ENCODE assay signal across 1 cellular context in the genomic region with DNA sequence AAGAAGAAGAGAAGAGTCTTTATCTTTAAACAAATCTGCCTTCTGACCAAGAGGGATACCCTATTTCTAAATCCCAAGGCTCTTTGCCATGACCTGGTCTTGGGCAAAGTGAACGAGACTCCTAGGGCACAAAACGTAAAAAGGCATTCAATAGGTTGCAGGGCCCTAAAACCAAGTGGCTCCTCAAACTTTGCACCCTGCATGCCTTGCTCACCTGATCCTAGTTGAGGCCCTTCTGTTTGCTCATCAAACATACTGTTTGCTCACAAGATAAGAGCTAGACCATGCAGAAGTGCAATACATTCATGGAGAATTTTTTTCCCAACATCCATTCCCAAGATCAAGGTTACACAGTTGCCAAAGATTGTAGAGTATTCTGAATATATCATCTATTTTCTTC.
A peak's percentile ranks its signal among the peaks of the same experiment; 100 is the strongest.
TF ChIP-seq lines count a peak whose summit lies in the region.

No MANE protein-coding gene starts in this region.

TF ChIP-seq in HepG2, 621 proteins besides CTCF, POLR2A, EP300 and RAD21 (continued from another document and continues in another):
- TF ChIP-seq MXI1 (IDR thresholded peaks at IDR 0.05; ENCODE audit: borderline replicate concordance, low read depth, low read length) = no peak
- TF ChIP-seq, protein P1, sequence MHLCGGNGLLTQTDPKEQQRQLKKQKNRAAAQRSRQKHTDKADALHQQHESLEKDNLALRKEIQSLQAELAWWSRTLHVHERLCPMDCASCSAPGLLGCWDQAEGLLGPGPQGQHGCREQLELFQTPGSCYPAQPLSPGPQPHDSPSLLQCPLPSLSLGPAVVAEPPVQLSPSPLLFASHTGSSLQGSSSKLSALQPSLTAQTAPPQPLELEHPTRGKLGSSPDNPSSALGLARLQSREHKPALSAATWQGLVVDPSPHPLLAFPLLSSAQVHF (CRISPR knock-in tag; IDR thresholded peaks at IDR 0.05) = no peak
- peak; percentile 80; the same call in 1 of the 2 replicates for TF ChIP-seq RXRA (CRISPR knock-in tag; IDR thresholded peaks at IDR 0.05)
- TF ChIP-seq, protein P2, sequence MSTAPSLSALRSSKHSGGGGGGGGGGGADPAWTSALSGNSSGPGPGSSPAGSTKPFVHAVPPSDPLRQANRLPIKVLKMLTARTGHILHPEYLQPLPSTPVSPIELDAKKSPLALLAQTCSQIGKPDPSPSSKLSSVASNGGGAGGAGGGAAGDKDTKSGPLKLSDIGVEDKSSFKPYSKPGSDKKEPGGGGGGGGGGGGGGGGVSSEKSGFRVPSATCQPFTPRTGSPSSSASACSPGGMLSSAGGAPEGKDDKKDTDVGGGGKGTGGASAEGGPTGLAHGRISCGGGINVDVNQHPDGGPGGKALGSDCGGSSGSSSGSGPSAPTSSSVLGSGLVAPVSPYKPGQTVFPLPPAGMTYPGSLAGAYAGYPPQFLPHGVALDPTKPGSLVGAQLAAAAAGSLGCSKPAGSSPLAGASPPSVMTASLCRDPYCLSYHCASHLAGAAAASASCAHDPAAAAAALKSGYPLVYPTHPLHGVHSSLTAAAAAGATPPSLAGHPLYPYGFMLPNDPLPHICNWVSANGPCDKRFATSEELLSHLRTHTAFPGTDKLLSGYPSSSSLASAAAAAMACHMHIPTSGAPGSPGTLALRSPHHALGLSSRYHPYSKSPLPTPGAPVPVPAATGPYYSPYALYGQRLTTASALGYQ (CRISPR knock-in tag; IDR thresholded peaks at IDR 0.05) = peak; percentile 94
- TF ChIP-seq HNRNPL (IDR thresholded peaks at IDR 0.05; ENCODE audit: low read depth, low read length) = no peak
- TF ChIP-seq ZNF30 (CRISPR knock-in tag; IDR thresholded peaks at IDR 0.05) = no peak
- TF ChIP-seq RFX1 (IDR thresholded peaks at IDR 0.05) = no peak
- no peak for TF ChIP-seq ZNF615 (CRISPR knock-in tag; IDR thresholded peaks at IDR 0.05; ENCODE audit: borderline replicate concordance)
- TF ChIP-seq, protein P3, sequence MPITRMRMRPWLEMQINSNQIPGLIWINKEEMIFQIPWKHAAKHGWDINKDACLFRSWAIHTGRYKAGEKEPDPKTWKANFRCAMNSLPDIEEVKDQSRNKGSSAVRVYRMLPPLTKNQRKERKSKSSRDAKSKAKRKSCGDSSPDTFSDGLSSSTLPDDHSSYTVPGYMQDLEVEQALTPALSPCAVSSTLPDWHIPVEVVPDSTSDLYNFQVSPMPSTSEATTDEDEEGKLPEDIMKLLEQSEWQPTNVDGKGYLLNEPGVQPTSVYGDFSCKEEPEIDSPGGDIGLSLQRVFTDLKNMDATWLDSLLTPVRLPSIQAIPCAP (CRISPR knock-in tag; IDR thresholded peaks at IDR 0.05; ENCODE audit: low read depth) = no peak
- TF ChIP-seq NR2F1 (CRISPR knock-in tag; IDR thresholded peaks at IDR 0.05) = peak; percentile 48 to 52; a peak in 2 of 4 replicates
- peak; percentile 94 for TF ChIP-seq MBD4 (IDR thresholded peaks at IDR 0.05; ENCODE audit: borderline replicate concordance, low read length)
- TF ChIP-seq, protein P4, sequence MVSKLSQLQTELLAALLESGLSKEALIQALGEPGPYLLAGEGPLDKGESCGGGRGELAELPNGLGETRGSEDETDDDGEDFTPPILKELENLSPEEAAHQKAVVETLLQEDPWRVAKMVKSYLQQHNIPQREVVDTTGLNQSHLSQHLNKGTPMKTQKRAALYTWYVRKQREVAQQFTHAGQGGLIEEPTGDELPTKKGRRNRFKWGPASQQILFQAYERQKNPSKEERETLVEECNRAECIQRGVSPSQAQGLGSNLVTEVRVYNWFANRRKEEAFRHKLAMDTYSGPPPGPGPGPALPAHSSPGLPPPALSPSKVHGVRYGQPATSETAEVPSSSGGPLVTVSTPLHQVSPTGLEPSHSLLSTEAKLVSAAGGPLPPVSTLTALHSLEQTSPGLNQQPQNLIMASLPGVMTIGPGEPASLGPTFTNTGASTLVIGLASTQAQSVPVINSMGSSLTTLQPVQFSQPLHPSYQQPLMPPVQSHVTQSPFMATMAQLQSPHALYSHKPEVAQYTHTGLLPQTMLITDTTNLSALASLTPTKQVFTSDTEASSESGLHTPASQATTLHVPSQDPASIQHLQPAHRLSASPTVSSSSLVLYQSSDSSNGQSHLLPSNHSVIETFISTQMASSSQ (IDR thresholded peaks at IDR 0.05; ENCODE audit: low read depth) = peak; percentile 83
- TF ChIP-seq, protein P4 (CRISPR knock-in tag; IDR thresholded peaks at IDR 0.05; ENCODE audit: borderline replicate concordance) = peak; percentile 92
- TF ChIP-seq CC2D1A (CRISPR knock-in tag; IDR thresholded peaks at IDR 0.05) = no peak
- TF ChIP-seq, protein P5, sequence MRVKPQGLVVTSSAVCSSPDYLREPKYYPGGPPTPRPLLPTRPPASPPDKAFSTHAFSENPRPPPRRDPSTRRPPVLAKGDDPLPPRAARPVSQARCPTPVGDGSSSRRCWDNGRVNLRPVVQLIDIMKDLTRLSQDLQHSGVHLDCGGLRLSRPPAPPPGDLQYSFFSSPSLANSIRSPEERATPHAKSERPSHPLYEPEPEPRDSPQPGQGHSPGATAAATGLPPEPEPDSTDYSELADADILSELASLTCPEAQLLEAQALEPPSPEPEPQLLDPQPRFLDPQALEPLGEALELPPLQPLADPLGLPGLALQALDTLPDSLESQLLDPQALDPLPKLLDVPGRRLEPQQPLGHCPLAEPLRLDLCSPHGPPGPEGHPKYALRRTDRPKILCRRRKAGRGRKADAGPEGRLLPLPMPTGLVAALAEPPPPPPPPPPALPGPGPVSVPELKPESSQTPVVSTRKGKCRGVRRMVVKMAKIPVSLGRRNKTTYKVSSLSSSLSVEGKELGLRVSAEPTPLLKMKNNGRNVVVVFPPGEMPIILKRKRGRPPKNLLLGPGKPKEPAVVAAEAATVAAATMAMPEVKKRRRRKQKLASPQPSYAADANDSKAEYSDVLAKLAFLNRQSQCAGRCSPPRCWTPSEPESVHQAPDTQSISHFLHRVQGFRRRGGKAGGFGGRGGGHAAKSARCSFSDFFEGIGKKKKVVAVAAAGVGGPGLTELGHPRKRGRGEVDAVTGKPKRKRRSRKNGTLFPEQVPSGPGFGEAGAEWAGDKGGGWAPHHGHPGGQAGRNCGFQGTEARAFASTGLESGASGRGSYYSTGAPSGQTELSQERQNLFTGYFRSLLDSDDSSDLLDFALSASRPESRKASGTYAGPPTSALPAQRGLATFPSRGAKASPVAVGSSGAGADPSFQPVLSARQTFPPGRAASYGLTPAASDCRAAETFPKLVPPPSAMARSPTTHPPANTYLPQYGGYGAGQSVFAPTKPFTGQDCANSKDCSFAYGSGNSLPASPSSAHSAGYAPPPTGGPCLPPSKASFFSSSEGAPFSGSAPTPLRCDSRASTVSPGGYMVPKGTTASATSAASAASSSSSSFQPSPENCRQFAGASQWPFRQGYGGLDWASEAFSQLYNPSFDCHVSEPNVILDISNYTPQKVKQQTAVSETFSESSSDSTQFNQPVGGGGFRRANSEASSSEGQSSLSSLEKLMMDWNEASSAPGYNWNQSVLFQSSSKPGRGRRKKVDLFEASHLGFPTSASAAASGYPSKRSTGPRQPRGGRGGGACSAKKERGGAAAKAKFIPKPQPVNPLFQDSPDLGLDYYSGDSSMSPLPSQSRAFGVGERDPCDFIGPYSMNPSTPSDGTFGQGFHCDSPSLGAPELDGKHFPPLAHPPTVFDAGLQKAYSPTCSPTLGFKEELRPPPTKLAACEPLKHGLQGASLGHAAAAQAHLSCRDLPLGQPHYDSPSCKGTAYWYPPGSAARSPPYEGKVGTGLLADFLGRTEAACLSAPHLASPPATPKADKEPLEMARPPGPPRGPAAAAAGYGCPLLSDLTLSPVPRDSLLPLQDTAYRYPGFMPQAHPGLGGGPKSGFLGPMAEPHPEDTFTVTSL (CRISPR knock-in tag; IDR thresholded peaks at IDR 0.05; ENCODE audit: borderline replicate concordance) = peak; percentile 100
- peak; percentile 83; the same call in 1 of the 2 replicates for TF ChIP-seq KLF11 (CRISPR knock-in tag; IDR thresholded peaks at IDR 0.05)
- peak; percentile 74; the same call in 1 of the 2 replicates for TF ChIP-seq ZNF747 (CRISPR knock-in tag; IDR thresholded peaks at IDR 0.05; ENCODE audit: borderline replicate concordance)
- TF ChIP-seq ZNF326 (CRISPR knock-in tag; IDR thresholded peaks at IDR 0.05; ENCODE audit: borderline replicate concordance) = no peak
- peak; percentile 98 for TF ChIP-seq GATA4 (IDR thresholded peaks at IDR 0.05; ENCODE audit: borderline replicate concordance, low read depth)
- TF ChIP-seq, protein P6, sequence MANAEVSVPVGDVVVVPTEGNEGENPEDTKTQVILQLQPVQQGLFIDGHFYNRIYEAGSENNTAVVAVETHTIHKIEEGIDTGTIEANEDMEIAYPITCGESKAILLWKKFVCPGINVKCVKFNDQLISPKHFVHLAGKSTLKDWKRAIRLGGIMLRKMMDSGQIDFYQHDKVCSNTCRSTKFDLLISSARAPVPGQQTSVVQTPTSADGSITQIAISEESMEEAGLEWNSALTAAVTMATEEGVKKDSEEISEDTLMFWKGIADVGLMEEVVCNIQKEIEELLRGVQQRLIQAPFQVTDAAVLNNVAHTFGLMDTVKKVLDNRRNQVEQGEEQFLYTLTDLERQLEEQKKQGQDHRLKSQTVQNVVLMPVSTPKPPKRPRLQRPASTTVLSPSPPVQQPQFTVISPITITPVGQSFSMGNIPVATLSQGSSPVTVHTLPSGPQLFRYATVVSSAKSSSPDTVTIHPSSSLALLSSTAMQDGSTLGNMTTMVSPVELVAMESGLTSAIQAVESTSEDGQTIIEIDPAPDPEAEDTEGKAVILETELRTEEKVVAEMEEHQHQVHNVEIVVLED (CRISPR knock-in tag; IDR thresholded peaks at IDR 0.05; ENCODE audit: borderline replicate concordance) = peak; percentile 47; the same call in 1 of the 2 replicates
- TF ChIP-seq MIER3 (CRISPR knock-in tag; IDR thresholded peaks at IDR 0.05; ENCODE audit: borderline replicate concordance) = peak; percentile 99
- peak; percentile 80 for TF ChIP-seq ARNTL (CRISPR knock-in tag; IDR thresholded peaks at IDR 0.05)
- TF ChIP-seq, protein P7, sequence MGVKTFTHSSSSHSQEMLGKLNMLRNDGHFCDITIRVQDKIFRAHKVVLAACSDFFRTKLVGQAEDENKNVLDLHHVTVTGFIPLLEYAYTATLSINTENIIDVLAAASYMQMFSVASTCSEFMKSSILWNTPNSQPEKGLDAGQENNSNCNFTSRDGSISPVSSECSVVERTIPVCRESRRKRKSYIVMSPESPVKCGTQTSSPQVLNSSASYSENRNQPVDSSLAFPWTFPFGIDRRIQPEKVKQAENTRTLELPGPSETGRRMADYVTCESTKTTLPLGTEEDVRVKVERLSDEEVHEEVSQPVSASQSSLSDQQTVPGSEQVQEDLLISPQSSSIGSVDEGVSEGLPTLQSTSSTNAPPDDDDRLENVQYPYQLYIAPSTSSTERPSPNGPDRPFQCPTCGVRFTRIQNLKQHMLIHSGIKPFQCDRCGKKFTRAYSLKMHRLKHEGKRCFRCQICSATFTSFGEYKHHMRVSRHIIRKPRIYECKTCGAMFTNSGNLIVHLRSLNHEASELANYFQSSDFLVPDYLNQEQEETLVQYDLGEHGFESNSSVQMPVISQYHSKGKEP (CRISPR knock-in tag; IDR thresholded peaks at IDR 0.05) = no peak
- TF ChIP-seq ZNF33A (CRISPR knock-in tag; IDR thresholded peaks at IDR 0.05; ENCODE audit: borderline replicate concordance) = no peak; the same call in 1 of the 2 replicates
- TF ChIP-seq, protein P8, sequence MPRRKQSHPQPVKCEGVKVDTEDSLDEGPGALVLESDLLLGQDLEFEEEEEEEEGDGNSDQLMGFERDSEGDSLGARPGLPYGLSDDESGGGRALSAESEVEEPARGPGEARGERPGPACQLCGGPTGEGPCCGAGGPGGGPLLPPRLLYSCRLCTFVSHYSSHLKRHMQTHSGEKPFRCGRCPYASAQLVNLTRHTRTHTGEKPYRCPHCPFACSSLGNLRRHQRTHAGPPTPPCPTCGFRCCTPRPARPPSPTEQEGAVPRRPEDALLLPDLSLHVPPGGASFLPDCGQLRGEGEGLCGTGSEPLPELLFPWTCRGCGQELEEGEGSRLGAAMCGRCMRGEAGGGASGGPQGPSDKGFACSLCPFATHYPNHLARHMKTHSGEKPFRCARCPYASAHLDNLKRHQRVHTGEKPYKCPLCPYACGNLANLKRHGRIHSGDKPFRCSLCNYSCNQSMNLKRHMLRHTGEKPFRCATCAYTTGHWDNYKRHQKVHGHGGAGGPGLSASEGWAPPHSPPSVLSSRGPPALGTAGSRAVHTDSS (CRISPR knock-in tag; conservative IDR thresholded peaks at IDR 0.05) = no peak
- TF ChIP-seq, protein P9, sequence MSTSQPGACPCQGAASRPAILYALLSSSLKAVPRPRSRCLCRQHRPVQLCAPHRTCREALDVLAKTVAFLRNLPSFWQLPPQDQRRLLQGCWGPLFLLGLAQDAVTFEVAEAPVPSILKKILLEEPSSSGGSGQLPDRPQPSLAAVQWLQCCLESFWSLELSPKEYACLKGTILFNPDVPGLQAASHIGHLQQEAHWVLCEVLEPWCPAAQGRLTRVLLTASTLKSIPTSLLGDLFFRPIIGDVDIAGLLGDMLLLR (CRISPR knock-in tag; IDR thresholded peaks at IDR 0.05) = no peak
- TF ChIP-seq SIX1 (CRISPR knock-in tag; IDR thresholded peaks at IDR 0.05; ENCODE audit: borderline replicate concordance) = peak; percentile 87
- TF ChIP-seq ZNF776 (CRISPR knock-in tag; IDR thresholded peaks at IDR 0.05) = no peak
- TF ChIP-seq ZNF225 (CRISPR knock-in tag; IDR thresholded peaks at IDR 0.05) = no peak
- peak; percentile 88 for TF ChIP-seq MIER2 (CRISPR knock-in tag; IDR thresholded peaks at IDR 0.05)
- TF ChIP-seq, protein P10, sequence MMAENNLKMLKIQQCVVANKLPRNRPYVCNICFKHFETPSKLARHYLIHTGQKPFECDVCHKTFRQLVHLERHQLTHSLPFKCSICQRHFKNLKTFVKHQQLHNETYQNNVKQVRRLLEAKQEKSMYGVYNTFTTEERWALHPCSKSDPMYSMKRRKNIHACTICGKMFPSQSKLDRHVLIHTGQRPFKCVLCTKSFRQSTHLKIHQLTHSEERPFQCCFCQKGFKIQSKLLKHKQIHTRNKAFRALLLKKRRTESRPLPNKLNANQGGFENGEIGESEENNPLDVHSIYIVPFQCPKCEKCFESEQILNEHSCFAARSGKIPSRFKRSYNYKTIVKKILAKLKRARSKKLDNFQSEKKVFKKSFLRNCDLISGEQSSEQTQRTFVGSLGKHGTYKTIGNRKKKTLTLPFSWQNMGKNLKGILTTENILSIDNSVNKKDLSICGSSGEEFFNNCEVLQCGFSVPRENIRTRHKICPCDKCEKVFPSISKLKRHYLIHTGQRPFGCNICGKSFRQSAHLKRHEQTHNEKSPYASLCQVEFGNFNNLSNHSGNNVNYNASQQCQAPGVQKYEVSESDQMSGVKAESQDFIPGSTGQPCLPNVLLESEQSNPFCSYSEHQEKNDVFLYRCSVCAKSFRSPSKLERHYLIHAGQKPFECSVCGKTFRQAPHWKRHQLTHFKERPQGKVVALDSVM (CRISPR knock-in tag; IDR thresholded peaks at IDR 0.05) = 0 out of 2 replicates have a peak, but pooled peaks have one; percentile 34
- TF ChIP-seq ZBTB7B (CRISPR knock-in tag; IDR thresholded peaks at IDR 0.05) = 0 out of 2 replicates have a peak, but pooled peaks have one; percentile 28
